In the genomic region with DNA sequence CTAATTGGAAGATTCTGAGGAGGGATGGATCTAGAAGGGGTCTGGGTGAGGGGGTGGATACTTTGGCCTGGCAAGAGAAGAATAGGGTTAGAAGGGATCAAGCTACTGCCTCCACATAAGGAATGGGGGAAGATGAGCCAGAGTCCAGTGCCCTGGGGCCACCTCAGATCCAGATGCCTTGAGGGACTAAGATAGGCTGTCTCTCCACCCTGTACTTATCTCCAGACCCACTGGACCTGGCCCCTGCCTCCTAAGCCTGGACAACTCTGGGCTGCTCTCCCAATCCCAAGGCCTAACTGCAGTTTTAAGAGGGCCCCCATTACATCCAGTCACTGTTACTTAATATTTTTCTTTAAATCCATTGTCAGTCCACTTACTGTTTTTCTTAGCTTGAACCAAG, we compare ENCODE assay signal across 9 cellular contexts. TPM values are rescaled to one million over a fixed set of nuclear protein-coding genes. Genes with fewer than 3 reads are reported as not detected.
DNase-seq lines count a peak whose midpoint lies in the region; ATAC-seq and TF ChIP-seq lines count a peak whose summit lies in the region.
"Had no signal": no experiment of that assay in that cellular context is flagged by ENCODE, and none has a peak within 500 bp of the region (broad histone marks: within the 10 kb centered on the region; RNA-seq: fewer than 3 reads in every experiment).

No MANE protein-coding gene starts in this region.

- peak overlapping the region; percentile 87 for H3K27ac Mint-ChIP-seq in dendritic cell treated with granulocyte-macrophage colony-stimulating factor and Interleukin-4, amounts not matched to agents 40 ng/mL and 50 ng/mL, for 4 days
- H3K27ac Mint-ChIP-seq in natural killer cell treated with Interleukin-12 subunit alpha and Interleukin-12 subunit beta and Interleukin-15 and Interleukin-18, amount 100 ng/mL, for 72 hours, result peak overlapping the region; percentile 77 to 87

- no peak for ATAC-seq in natural killer cell treated with Interleukin-12 subunit alpha and Interleukin-12 subunit beta and Interleukin-15 and Interleukin-18, amount 100 ng/mL, for 72 hours
- no peak for ATAC-seq in HG02678 (IDR thresholded peaks at IDR 0.05; ENCODE audit: unreplicated experiment)

- H3K27me3 Mint-ChIP-seq in dendritic cell treated with granulocyte-macrophage colony-stimulating factor and Interleukin-4, amounts not matched to agents 40 ng/mL and 50 ng/mL, for 4 days, result no peaks in the 10 kb centered on the region
- H3K27me3 Mint-ChIP-seq in natural killer cell treated with Interleukin-12 subunit alpha and Interleukin-12 subunit beta and Interleukin-15 and Interleukin-18, amount 100 ng/mL, for 72 hours, result no peaks in the 10 kb centered on the region

- DNase-seq in AG10803 (ENCODE audit: low read depth) (no peak), LNCaP clone FGC (ENCODE audit: low read depth) (no peak), OCI-M2 (lab: John Stamatoyannopoulos, UW; ENCODE audit: unreplicated experiment) (no peak), globus pallidus (ENCODE audit: low spot score) (no peak), NOMO-1 treated with DMSO at 0.1 percent for 48 hours (lab: John Stamatoyannopoulos, UW; ENCODE audit: unreplicated experiment) (no peak)
- no peak for DNase-seq in natural killer cell treated with Interleukin-12 subunit alpha and Interleukin-12 subunit beta and Interleukin-15 and Interleukin-18, amount 100 ng/mL, for 72 hours (ENCODE audit: low spot score)
- DNase-seq: NK-92 treated with Interleukin-12 subunit alpha and Interleukin-12 subunit beta, amount 100 ng/mL, for 24 hours had no signal

- H3K4me3 ChIP-seq in AG10803 (ENCODE audit: low read length), result peak overlapping the region; percentile 96
- H3K4me3 ChIP-seq in LNCaP clone FGC (ENCODE audit: low read depth, low read length), result peak overlapping the region; percentile 99

- H3K4me3 Mint-ChIP-seq in dendritic cell treated with granulocyte-macrophage colony-stimulating factor and Interleukin-4, amounts not matched to agents 40 ng/mL and 50 ng/mL, for 4 days, result peak overlapping the region; percentile 96
- H3K4me3 Mint-ChIP-seq in natural killer cell treated with Interleukin-12 subunit alpha and Interleukin-12 subunit beta and Interleukin-15 and Interleukin-18, amount 100 ng/mL, for 72 hours, result peak overlapping the region; percentile 97

- H3K9me3 Mint-ChIP-seq in dendritic cell treated with granulocyte-macrophage colony-stimulating factor and Interleukin-4, amounts not matched to agents 40 ng/mL and 50 ng/mL, for 4 days, result no peaks in the 10 kb centered on the region
- no peaks in the 10 kb centered on the region for H3K9me3 Mint-ChIP-seq in natural killer cell treated with Interleukin-12 subunit alpha and Interleukin-12 subunit beta and Interleukin-15 and Interleukin-18, amount 100 ng/mL, for 72 hours

- H3K4me1 Mint-ChIP-seq in dendritic cell treated with granulocyte-macrophage colony-stimulating factor and Interleukin-4, amounts not matched to agents 40 ng/mL and 50 ng/mL, for 4 days (ENCODE audit: low read depth), result peaks cover 56% of the 10 kb centered on the region
- H3K4me1 Mint-ChIP-seq in natural killer cell treated with Interleukin-12 subunit alpha and Interleukin-12 subunit beta and Interleukin-15 and Interleukin-18, amount 100 ng/mL, for 72 hours (ENCODE audit: low read depth in 2 of 2), result peaks cover 31 to 36% of the 10 kb centered on the region in 2 donors

- peaks cover 31% of the 10 kb centered on the region for H3K36me3 Mint-ChIP-seq in dendritic cell treated with granulocyte-macrophage colony-stimulating factor and Interleukin-4, amounts not matched to agents 40 ng/mL and 50 ng/mL, for 4 days (ENCODE audit: low read depth)
- H3K36me3 Mint-ChIP-seq in natural killer cell treated with Interleukin-12 subunit alpha and Interleukin-12 subunit beta and Interleukin-15 and Interleukin-18, amount 100 ng/mL, for 72 hours, result no peaks in the 10 kb centered on the region

- intact Hi-C loops in dendritic cell treated with granulocyte-macrophage colony-stimulating factor and Interleukin-4, amounts not matched to agents 40 ng/mL and 50 ng/mL, for 4 days (cut with micrococcal nuclease), result no loop called here

- TF ChIP-seq CTCF in AG10803 (conservative IDR thresholded peaks at IDR 0.05; ENCODE audit: low read length) (no peak), LNCaP clone FGC (IDR thresholded peaks at IDR 0.05; ENCODE audit: control insufficient read depth, extremely low read depth, insufficient read depth) (no peak)

RNA-seq across cellular contexts. Expression of gene DVL3, which starts 2.0 kb away (rescaled TPM):
- 10 to 100 TPM; 52.3 to 60.3 TPM for total RNA-seq in natural killer cell treated with Interleukin-12 subunit alpha and Interleukin-12 subunit beta and Interleukin-15 and Interleukin-18, amount 100 ng/mL, for 72 hours

RNA-seq across cellular contexts. Expression of gene AP2M1, which starts 17.4 kb away (rescaled TPM):
- 100 to 1,000 TPM; 190 to 242 TPM for total RNA-seq in natural killer cell treated with Interleukin-12 subunit alpha and Interleukin-12 subunit beta and Interleukin-15 and Interleukin-18, amount 100 ng/mL, for 72 hours

RNA-seq across cellular contexts. Expression of gene EIF2B5, which starts 22.0 kb away (rescaled TPM):
- 10 to 100 TPM; 63.0 to 91.9 TPM for total RNA-seq in natural killer cell treated with Interleukin-12 subunit alpha and Interleukin-12 subunit beta and Interleukin-15 and Interleukin-18, amount 100 ng/mL, for 72 hours

RNA-seq across cellular contexts. Expression of gene ABCF3, which starts 28.8 kb away (rescaled TPM):
- 100 to 1,000 TPM; 102 to 144 TPM for total RNA-seq in natural killer cell treated with Interleukin-12 subunit alpha and Interleukin-12 subunit beta and Interleukin-15 and Interleukin-18, amount 100 ng/mL, for 72 hours
